In the genomic region with DNA sequence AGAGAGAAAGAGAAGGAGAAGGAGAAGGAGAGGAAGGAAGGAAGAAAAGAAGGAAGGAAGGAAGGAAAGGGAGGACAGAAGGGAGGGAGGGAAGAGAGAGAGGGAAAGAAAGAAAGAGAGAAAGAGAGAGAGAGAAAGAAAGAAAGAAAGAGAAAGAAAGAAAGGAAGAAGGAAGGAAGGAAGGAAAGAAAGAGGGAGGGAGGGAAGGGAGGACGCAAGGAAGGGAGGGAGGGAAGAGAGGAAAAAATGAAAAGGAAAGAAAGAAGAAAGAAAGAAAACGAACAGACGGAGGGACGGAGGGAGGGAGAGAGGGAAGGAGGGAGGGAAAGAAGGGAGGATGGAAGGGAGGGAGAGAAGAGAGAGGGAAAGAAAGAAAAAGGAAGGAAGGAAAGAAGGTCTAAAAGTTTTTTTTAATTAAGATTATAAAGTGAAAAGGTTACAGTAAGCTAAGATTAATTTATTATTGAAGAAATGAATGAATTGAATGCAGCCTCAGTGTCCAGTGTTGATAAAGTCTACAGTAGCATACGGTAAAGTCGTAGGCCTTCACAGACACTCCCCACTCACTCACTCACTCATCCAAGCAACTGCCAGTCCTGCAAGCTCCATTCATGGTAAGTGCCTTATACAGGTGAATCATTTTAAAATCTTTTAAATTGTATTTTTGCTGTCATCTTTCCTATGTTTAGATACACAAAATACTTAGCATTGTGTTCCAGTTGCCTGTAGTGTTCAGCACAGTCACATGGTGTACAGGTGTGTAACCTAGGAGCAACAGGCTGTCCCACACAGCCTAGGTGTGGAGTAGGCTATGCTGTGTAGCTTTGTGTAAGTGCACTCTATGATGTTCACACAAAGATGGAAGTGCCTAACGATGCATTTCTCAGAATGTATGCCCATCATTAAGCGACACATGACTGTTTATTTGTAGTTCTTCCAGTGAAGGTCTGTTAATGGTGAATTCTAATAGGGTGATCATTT, we compare ENCODE assay signal across 24 cellular contexts.
"Had no signal": no experiment of that assay in that cellular context is flagged by ENCODE, and none has a peak within 500 bp of the region (broad histone marks: within the 10 kb centered on the region; RNA-seq: fewer than 3 reads in every experiment).

No MANE protein-coding gene starts in this region.

- H3K36me3 ChIP-seq: adrenal gland had no signal

- H3K27ac Mint-ChIP-seq: activated CD4-positive, alpha-beta memory T cell treated with anti-CD3 and anti-CD28 coated beads, Interleukin-2, amount 10 ng/mL, durations not matched to agents 7 days and 5 days; activated CD4-positive, alpha-beta T cell treated with anti-CD3 and anti-CD28 coated beads, Interleukin-2, amount 10 ng/mL, durations not matched to agents 7 days and 5 days; activated naive CD4-positive, alpha-beta T cell treated with anti-CD3 and anti-CD28 coated beads for 36 hours; activated naive CD8-positive, alpha-beta T cell treated with anti-CD3 and anti-CD28 coated beads, Interleukin-2, amount 10 ng/mL, durations not matched to agents 7 days and 5 days; activated T-helper 17 cell treated with anti-CD3 and anti-CD28 coated beads, Interleukin-2, amount 50 U/mL, for 72 hours; T-helper 17 cell; WTC11 had no signal

- H3K9me3 ChIP-seq: adrenal gland had no signal

- H3K4me1 ChIP-seq: adrenal gland had no signal

- H3K4me1 Mint-ChIP-seq: activated CD4-positive, alpha-beta memory T cell treated with anti-CD3 and anti-CD28 coated beads, Interleukin-2, amount 10 ng/mL, durations not matched to agents 7 days and 5 days; activated CD4-positive, alpha-beta T cell treated with anti-CD3 and anti-CD28 coated beads, Interleukin-2, amount 10 ng/mL, durations not matched to agents 7 days and 5 days; activated T-helper 17 cell treated with anti-CD3 and anti-CD28 coated beads, Interleukin-2, amount 50 U/mL, for 72 hours had no signal

- H3K27ac ChIP-seq: adrenal gland had no signal

- H3K4me3 ChIP-seq: adrenal gland had no signal

- DNase-seq: activated CD4-positive, alpha-beta memory T cell treated with anti-CD3 and anti-CD28 coated beads, Interleukin-2, amount 10 ng/mL, durations not matched to agents 7 days and 5 days; activated CD4-positive, alpha-beta T cell treated with anti-CD3 and anti-CD28 coated beads for 1 hour; activated CD4-positive, alpha-beta T cell treated with anti-CD3 and anti-CD28 coated beads, Interleukin-2, amount 10 ng/mL, durations not matched to agents 7 days and 5 days; activated gamma-delta T cell; activated naive CD4-positive, alpha-beta T cell treated with anti-CD3 and anti-CD28 coated beads for 36 hours; activated naive CD8-positive, alpha-beta T cell treated with anti-CD3 and anti-CD28 coated beads, Interleukin-2, amount 10 ng/mL, durations not matched to agents 7 days and 5 days; activated T-cell treated with anti-CD3 and anti-CD28 coated beads for 4 hours; activated T-cell treated with anti-CD3 and anti-CD28 coated beads, Interleukin-2, amount 50 U/mL, for 48 hours; adrenal gland; anterior cingulate cortex; caudate nucleus; KG1; NCI-H1092; NCI-H2029; NCI-H345; NCI-H510A treated with DMSO at 0.1 percent for 48 hours; NCI-H69; NK-92 treated with Interleukin-12 subunit alpha and Interleukin-12 subunit beta, amount 100 ng/mL, for 24 hours; PC-3; SHP77 treated with DMSO at 0.1 percent for 48 hours; T-helper 17 cell; T-helper 9 cell had no signal

- H3K36me3 Mint-ChIP-seq: activated naive CD8-positive, alpha-beta T cell treated with anti-CD3 and anti-CD28 coated beads, Interleukin-2, amount 10 ng/mL, durations not matched to agents 7 days and 5 days; WTC11 had no signal

- ATAC-seq: activated T-helper 17 cell treated with anti-CD3 and anti-CD28 coated beads, Interleukin-2, amount 50 U/mL, for 72 hours; PC-3; T-helper 17 cell; WTC11 had no signal

- H3K27me3 ChIP-seq: adrenal gland had no signal

- H3K4me3 Mint-ChIP-seq: activated CD4-positive, alpha-beta memory T cell treated with anti-CD3 and anti-CD28 coated beads, Interleukin-2, amount 10 ng/mL, durations not matched to agents 7 days and 5 days; activated CD4-positive, alpha-beta T cell treated with anti-CD3 and anti-CD28 coated beads, Interleukin-2, amount 10 ng/mL, durations not matched to agents 7 days and 5 days; activated naive CD4-positive, alpha-beta T cell treated with anti-CD3 and anti-CD28 coated beads for 36 hours; activated naive CD8-positive, alpha-beta T cell treated with anti-CD3 and anti-CD28 coated beads, Interleukin-2, amount 10 ng/mL, durations not matched to agents 7 days and 5 days; activated T-helper 17 cell treated with anti-CD3 and anti-CD28 coated beads, Interleukin-2, amount 50 U/mL, for 72 hours; T-helper 17 cell; WTC11 had no signal

- H3K9me3 Mint-ChIP-seq: activated CD4-positive, alpha-beta memory T cell treated with anti-CD3 and anti-CD28 coated beads, Interleukin-2, amount 10 ng/mL, durations not matched to agents 7 days and 5 days; activated CD4-positive, alpha-beta T cell treated with anti-CD3 and anti-CD28 coated beads, Interleukin-2, amount 10 ng/mL, durations not matched to agents 7 days and 5 days; activated naive CD4-positive, alpha-beta T cell treated with anti-CD3 and anti-CD28 coated beads for 36 hours; activated naive CD8-positive, alpha-beta T cell treated with anti-CD3 and anti-CD28 coated beads, Interleukin-2, amount 10 ng/mL, durations not matched to agents 7 days and 5 days; activated T-helper 17 cell treated with anti-CD3 and anti-CD28 coated beads, Interleukin-2, amount 50 U/mL, for 72 hours; WTC11 had no signal
